In genomic region chr5:136812270-136812669, GRCh38 we compare ENCODE assay signal across 1 cellular context.
TF ChIP-seq lines count a peak whose summit lies in the region.

No MANE protein-coding gene starts in this region.

TF ChIP-seq in HEK293, 187 proteins besides CTCF, POLR2A, EP300 and RAD21 (continued from another document):
- TF ChIP-seq TSHZ1 (tag by site-specific recombination; IDR thresholded peaks at IDR 0.05; ENCODE audit: borderline replicate concordance) (peak; percentile 53; the same call in 1 of the 2 replicates), ZXDB (tag by site-specific recombination; IDR thresholded peaks at IDR 0.05) (peak; percentile 52), ZNF362 (tag by site-specific recombination; IDR thresholded peaks at IDR 0.05) (peak; percentile 45; the same call in 1 of the 2 replicates), PRDM4 (tag by site-specific recombination; IDR thresholded peaks at IDR 0.05) (peak; percentile 47; the same call in 1 of the 2 replicates), ZEB2 (tag by site-specific recombination; IDR thresholded peaks at IDR 0.05) (peak; percentile 24; the same call in 1 of the 2 replicates), KLF8 (tag by site-specific recombination; IDR thresholded peaks at IDR 0.05) (peak; percentile 52; the same call in 1 of the 2 replicates), ZNF843 (tag by site-specific recombination; IDR thresholded peaks at IDR 0.05) (peak; percentile 83), FEZF1 (tag by site-specific recombination; IDR thresholded peaks at IDR 0.05) (peak; percentile 89), ZNF558 (tag by site-specific recombination; IDR thresholded peaks at IDR 0.05) (peak; percentile 84), ZBTB1 (tag by site-specific recombination; IDR thresholded peaks at IDR 0.05) (0 out of 2 replicates have a peak, but pooled peaks have one; percentile 11), BCL11A (tag by site-specific recombination; IDR thresholded peaks at IDR 0.05; ENCODE audit: low read depth) (peak; percentile 44; the same call in 1 of the 2 replicates), OVOL3 (tag by site-specific recombination; IDR thresholded peaks at IDR 0.05) (peak; percentile 84)
TF ChIP-seq in HEK293: peak in this region for 18; not testable (repeated sequence) for 169.
